Comparison of ENCODE assay signal across 8 cellular contexts in genomic region chr1:210407207-210407886, GRCh38.
A peak's percentile ranks its signal among the peaks of the same experiment; 100 is the strongest.
DNase-seq lines count a peak whose midpoint lies in the region; ATAC-seq and TF ChIP-seq lines count a peak whose summit lies in the region.

No MANE protein-coding gene starts in this region.

- no peak overlapping the region for H2AFZ ChIP-seq in neural cell (ENCODE audit: low read depth, low read length)

- H3K27me3 Mint-ChIP-seq in CD4-positive, alpha-beta T cell: no peaks in the 10 kb centered on the region

- no peak overlapping the region for H3K4me3 Mint-ChIP-seq in CD4-positive, alpha-beta T cell

- no peak overlapping the region for H3K27ac ChIP-seq in CD4-positive, alpha-beta T cell (ENCODE audit: low read depth, low read length)
- H3K27ac ChIP-seq in neural cell (ENCODE audit: low read length) (no peak overlapping the region), substantia nigra (ENCODE audit: low read depth, low read length, poor library complexity, severe bottlenecking) (no peak overlapping the region)

- H3K9ac ChIP-seq in NT2/D1 (ENCODE audit: insufficient read length, low read depth): no peak overlapping the region
- no peak overlapping the region for H3K9ac ChIP-seq in neural cell (ENCODE audit: low read length)

- peak; percentile 41 to 81 (median 66) for DNase-seq in CD4-positive, alpha-beta T cell
- DNase-seq in HS-5 (ENCODE audit: low read depth) (peak; percentile 37), NT2/D1 (ENCODE audit: low read depth, low spot score) (peak; percentile 74), epithelial cell of proximal tubule (ENCODE audit: low read depth) (no peak), substantia nigra (lab: John Stamatoyannopoulos, UW) (peak in 43 of 49 donors; percentile 10 to 88 (median 51))
- DNase-seq in activated CD8-positive, alpha-beta memory T cell treated with anti-CD3 and anti-CD28 coated beads, Interleukin-2, amount 50 U/mL, for 1 hour (ENCODE audit: extremely low read depth): peak; percentile 16

- no peaks in the 10 kb centered on the region for H3K9me3 Mint-ChIP-seq in CD4-positive, alpha-beta T cell

- no peaks in the 10 kb centered on the region for H3K9me3 ChIP-seq in CD4-positive, alpha-beta T cell (ENCODE audit: control insufficient read depth, low read length)
- H3K9me3 ChIP-seq in NT2/D1 (ENCODE audit: insufficient read depth, low read length) (no peaks in the 10 kb centered on the region; the same call in 1 of the 2 replicates), neural cell (ENCODE audit: low read length) (no peaks in the 10 kb centered on the region)

- POLR2A ChIA-PET in CD4-positive, alpha-beta T cell (lab: Charles Lee): no interaction called here

- TF ChIP-seq EP300 in neural cell (conservative IDR thresholded peaks at IDR 0.05; ENCODE audit: poor library complexity, severe bottlenecking): peak; percentile 16

- CTCF ChIA-PET in CD4-positive, alpha-beta T cell (lab: Charles Lee): interaction anchor here (0.9 to 1.1 kb wide), 3 partner anchors 12 to 728 kb away, joined by 3 to 5 read pairs (median 3); partner anchors contain the start of gene KCNH1

- no peaks in the 10 kb centered on the region for H3K27me3 ChIP-seq in CD4-positive, alpha-beta T cell (ENCODE audit: control insufficient read depth, insufficient read depth, low read length)
- no peaks in the 10 kb centered on the region for H3K27me3 ChIP-seq in NT2/D1 (ENCODE audit: insufficient read depth, insufficient read length)
- H3K27me3 ChIP-seq in neural cell (ENCODE audit: insufficient read depth, low read depth, low read length): no peaks in the 10 kb centered on the region

- H3K36me3 Mint-ChIP-seq in CD4-positive, alpha-beta T cell (ENCODE audit: low read depth): no peaks in the 10 kb centered on the region

- H3K27ac Mint-ChIP-seq in CD4-positive, alpha-beta T cell: no peak overlapping the region

- TF ChIP-seq RAD21 in neural cell (conservative IDR thresholded peaks at IDR 0.05): peak; percentile 99

- H3K9me2 ChIP-seq in neural cell (ENCODE audit: insufficient read depth, low read length): no peaks in the 10 kb centered on the region

- H3K4me1 Mint-ChIP-seq in CD4-positive, alpha-beta T cell (ENCODE audit: low read depth): no peaks in the 10 kb centered on the region

- H3K36me3 ChIP-seq in NT2/D1 (ENCODE audit: insufficient read depth, insufficient read length, low read length) (no peaks in the 10 kb centered on the region), neural cell (ENCODE audit: insufficient read depth, low read length) (no peaks in the 10 kb centered on the region)

- H4K20me1 ChIP-seq in neural cell (ENCODE audit: insufficient read depth): no peaks in the 10 kb centered on the region

- intact Hi-C loops in CD4-positive, alpha-beta T cell (cut with DNase I, micrococcal nuclease): loop anchor here (1.0 to 10.0 kb wide), 6 partner anchors 250 to 1248 kb away; partner anchors contain the start of gene KCNH1 (in 1 of the 2)

- peak; percentile 95 for TF ChIP-seq CTCF in CD4-positive, alpha-beta T cell (IDR thresholded peaks at IDR 0.05)
- peak; percentile 94 for TF ChIP-seq CTCF in epithelial cell of proximal tubule (conservative IDR thresholded peaks at IDR 0.05; ENCODE audit: low read depth, low read length)
- TF ChIP-seq CTCF in neural cell (IDR thresholded peaks at IDR 0.05; ENCODE audit: poor library complexity, severe bottlenecking): peak; percentile 97

- H3K4me1 ChIP-seq in NT2/D1 (ENCODE audit: insufficient read depth, insufficient read length): peaks cover 4% of the 10 kb centered on the region

- H3K79me2 ChIP-seq in neural cell (replicated peaks; ENCODE audit: insufficient read depth, low read length): no peaks in the 10 kb centered on the region

- H3F3A ChIP-seq in neural cell (ENCODE audit: insufficient read depth, low read length, poor library complexity, severe bottlenecking): no peaks in the 10 kb centered on the region

- no peak overlapping the region for H3K4me3 ChIP-seq in NT2/D1 (ENCODE audit: insufficient read length, low read depth)
- no peak overlapping the region for H3K4me3 ChIP-seq in epithelial cell of proximal tubule (ENCODE audit: low read depth, low read length)
- H3K4me3 ChIP-seq in neural cell (ENCODE audit: low read length): no peak overlapping the region

- H3K4me2 ChIP-seq in neural cell (ENCODE audit: low read length): no peak overlapping the region

- peak; percentile 71 for ATAC-seq in CD4-positive, alpha-beta T cell (ENCODE audit: poor library complexity)
- peak; percentile 71 for ATAC-seq in GM19324 (IDR thresholded peaks at IDR 0.05; ENCODE audit: low FRiP score, unreplicated experiment)

TF ChIP-seq in neural cell, 6 proteins besides CTCF, POLR2A, EP300 and RAD21:
- TF ChIP-seq MXI1 (conservative IDR thresholded peaks at IDR 0.05; ENCODE audit: poor library complexity, severe bottlenecking) (peak; percentile 47), POLR2AphosphoS5 (IDR thresholded peaks at IDR 0.05) (no peak), SMC3 (conservative IDR thresholded peaks at IDR 0.05; ENCODE audit: poor library complexity) (peak; percentile 99), REST (IDR thresholded peaks at IDR 0.05; ENCODE audit: borderline replicate concordance) (no peak), EZH2 (IDR thresholded peaks at IDR 0.05; ENCODE audit: borderline replicate concordance, insufficient read depth, low read length, poor library complexity, severe bottlenecking) (no peak), TAF1 (IDR thresholded peaks at IDR 0.05; ENCODE audit: low read depth) (no peak)
